In the genomic region with DNA sequence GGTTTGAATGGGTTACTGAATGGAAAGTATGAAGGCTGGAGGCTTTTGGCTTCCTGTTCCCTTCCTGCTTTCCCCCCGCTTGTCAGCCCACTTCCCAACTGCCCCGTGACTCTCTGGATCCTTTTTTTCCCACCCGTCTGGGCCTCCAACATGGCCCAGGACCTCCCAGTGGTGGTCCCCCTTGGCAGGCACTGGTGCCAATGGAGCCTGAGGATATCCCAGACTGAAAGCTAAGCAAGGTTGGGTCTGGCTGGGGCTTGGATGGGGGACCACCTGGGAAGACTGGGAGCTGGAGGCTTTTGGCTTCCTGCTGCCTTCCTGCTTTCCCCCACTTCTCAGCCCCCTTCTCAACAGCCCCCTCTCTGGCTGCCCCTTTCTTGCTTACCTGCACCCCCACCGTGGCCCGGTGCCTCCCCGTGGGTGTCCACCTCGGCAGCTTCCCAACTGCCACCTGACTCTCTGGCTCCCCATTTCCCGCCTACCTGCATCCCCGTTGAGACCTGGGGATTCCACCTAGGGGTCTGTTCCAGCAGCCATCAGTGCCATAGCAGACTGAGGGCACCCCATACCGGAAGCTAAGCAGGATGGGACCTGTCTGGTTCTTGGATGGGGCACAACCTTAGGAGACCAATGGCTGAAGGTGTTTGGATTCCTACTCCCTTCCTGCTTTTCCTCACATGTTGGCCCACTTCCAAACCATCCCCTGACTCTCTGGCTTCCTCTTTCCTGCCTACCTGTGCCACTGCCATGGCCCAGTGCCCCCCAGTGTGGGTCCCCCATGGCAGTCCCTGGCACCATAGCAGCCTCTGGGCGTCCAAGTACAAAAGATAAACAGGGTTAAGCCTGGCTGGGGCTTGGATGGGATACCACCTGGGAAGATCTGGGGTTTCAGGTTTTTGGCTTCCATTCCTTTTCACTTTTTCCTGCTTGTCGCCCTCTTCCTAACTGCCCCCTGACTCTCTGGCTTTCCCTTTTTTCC, we compare ENCODE assay signal across 16 cellular contexts.
A peak's percentile ranks its signal among the peaks of the same experiment; 100 is the strongest.
DNase-seq lines count a peak whose midpoint lies in the region; ATAC-seq and TF ChIP-seq lines count a peak whose summit lies in the region.
"Had no signal": no experiment of that assay in that cellular context is flagged by ENCODE, and none has a peak within 500 bp of the region (broad histone marks: within the 10 kb centered on the region; RNA-seq: fewer than 3 reads in every experiment).

No MANE protein-coding gene starts in this region.

- H3K27ac ChIP-seq in hepatocyte (no peak overlapping the region), osteoblast (ENCODE audit: low read depth, low read length) (no peak overlapping the region), upper lobe of right lung (no peak overlapping the region)
- H3K27ac ChIP-seq: BLaER1, GM23248 had no signal

- no peaks in the 10 kb centered on the region for H3K79me2 ChIP-seq in hepatocyte
- no peaks in the 10 kb centered on the region for H3K79me2 ChIP-seq in osteoblast (ENCODE audit: insufficient read depth, low read length)

- H4K20me1 ChIP-seq in hepatocyte (ENCODE audit: insufficient read depth, poor library complexity, severe bottlenecking) (no peaks in the 10 kb centered on the region), osteoblast (ENCODE audit: insufficient read depth, low read length) (no peaks in the 10 kb centered on the region)
- H4K20me1 ChIP-seq: BLaER1 had no signal

- H2AFZ ChIP-seq in hepatocyte = no peak overlapping the region
- no peak overlapping the region for H2AFZ ChIP-seq in osteoblast (ENCODE audit: low read length)
- H2AFZ ChIP-seq: GM23248 had no signal

- no peak overlapping the region for H3K4me3 ChIP-seq in hepatocyte
- no peak overlapping the region for H3K4me3 ChIP-seq in osteoblast (ENCODE audit: insufficient read depth, low read length)
- no peak overlapping the region for H3K4me3 ChIP-seq in upper lobe of right lung
- H3K4me3 ChIP-seq: BLaER1, GM12878, GM23248 had no signal

- no peaks in the 10 kb centered on the region for H3K9me2 ChIP-seq in hepatocyte (replicated peaks; ENCODE audit: insufficient read depth)

- peak; percentile 17 for DNase-seq in left ventricle myocardium superior
- DNase-seq in left cardiac atrium = no peak
- peak; percentile 2 for DNase-seq in hepatocyte (ENCODE audit: low spot score)
- DNase-seq in osteoblast (ENCODE audit: insufficient read length, low spot score, missing footprints) = peak; percentile 47
- no peak for DNase-seq in upper lobe of right lung
- DNase-seq in COR-L47 (lab: John Stamatoyannopoulos, UW) = no peak
- no peak for DNase-seq in activated T-cell treated with anti-CD3 and anti-CD28 coated beads for 4 hours
- DNase-seq: 8988T; AML-193; Calu3; CD8-positive, alpha-beta memory T cell; DMS 273 treated with DMSO at 0.1 percent for 48 hours; GM23248 had no signal

- H3K4me2 ChIP-seq in hepatocyte = no peak overlapping the region
- no peak overlapping the region for H3K4me2 ChIP-seq in osteoblast (ENCODE audit: insufficient read depth, low read length)
- H3K4me2 ChIP-seq: BLaER1 had no signal

- intact Hi-C loops in left ventricle myocardium superior (cut with micrococcal nuclease) = no loop called here
- intact Hi-C loops in left cardiac atrium (cut with DNase I) = no loop called here
- intact Hi-C loops in upper lobe of right lung (cut with DNase I) = no loop called here

- H3K36me3 ChIP-seq in hepatocyte (replicated peaks; ENCODE audit: insufficient read depth, low read depth) = no peaks in the 10 kb centered on the region
- H3K36me3 ChIP-seq in osteoblast (ENCODE audit: insufficient read depth, low read length) = no peaks in the 10 kb centered on the region
- no peaks in the 10 kb centered on the region for H3K36me3 ChIP-seq in upper lobe of right lung
- H3K36me3 ChIP-seq: BLaER1 had no signal

- no peaks in the 10 kb centered on the region for H3K27me3 ChIP-seq in hepatocyte
- no peaks in the 10 kb centered on the region for H3K27me3 ChIP-seq in osteoblast (ENCODE audit: insufficient read depth, low read length)
- H3K27me3 ChIP-seq in upper lobe of right lung = no peaks in the 10 kb centered on the region
- H3K27me3 ChIP-seq: BLaER1 had no signal

- peaks cover 1% of the 10 kb centered on the region for H3K9me3 ChIP-seq in hepatocyte (ENCODE audit: low read depth)
- no peaks in the 10 kb centered on the region for H3K9me3 ChIP-seq in osteoblast (ENCODE audit: low read depth, low read length)
- peaks cover 4% of the 10 kb centered on the region for H3K9me3 ChIP-seq in upper lobe of right lung

- WGBS in hepatocyte (ENCODE audit: low lambda C conversion rate, missing lambda C conversion rate) = 75% methylated on average over 12 of the region's 12 CpGs

- TF ChIP-seq CTCF in hepatocyte (IDR thresholded peaks at IDR 0.05; ENCODE audit: poor library complexity) (no peak), osteoblast (IDR thresholded peaks at IDR 0.05; ENCODE audit: extremely low read depth, low read depth, low read length) (no peak), upper lobe of right lung (IDR thresholded peaks at IDR 0.05) (no peak)

- no peak for ATAC-seq in left ventricle myocardium superior
- no peak for ATAC-seq in left cardiac atrium
- no peak for ATAC-seq in upper lobe of right lung
- ATAC-seq: GM12878, HCT116 had no signal

- no peaks in the 10 kb centered on the region for H3K4me1 ChIP-seq in hepatocyte (ENCODE audit: insufficient read depth)
- H3K4me1 ChIP-seq in osteoblast (ENCODE audit: insufficient read depth, low read length) = no peaks in the 10 kb centered on the region
- no peaks in the 10 kb centered on the region for H3K4me1 ChIP-seq in upper lobe of right lung
- H3K4me1 ChIP-seq: BLaER1 had no signal

Comparison
In these comparisons a context has a peak if more than half of its experiments do, and no peak if none do; other contexts are left out.
1. DNase-seq: peak in left ventricle myocardium superior (single experiment), hepatocyte (single experiment) and osteoblast (single experiment); none in left cardiac atrium (single experiment), upper lobe of right lung (single experiment), COR-L47 (single experiment) and activated T-cell treated with anti-CD3 and anti-CD28 coated beads for 4 hours (single experiment).